ENCODE assay signal across 8 cellular contexts in the genomic region with DNA sequence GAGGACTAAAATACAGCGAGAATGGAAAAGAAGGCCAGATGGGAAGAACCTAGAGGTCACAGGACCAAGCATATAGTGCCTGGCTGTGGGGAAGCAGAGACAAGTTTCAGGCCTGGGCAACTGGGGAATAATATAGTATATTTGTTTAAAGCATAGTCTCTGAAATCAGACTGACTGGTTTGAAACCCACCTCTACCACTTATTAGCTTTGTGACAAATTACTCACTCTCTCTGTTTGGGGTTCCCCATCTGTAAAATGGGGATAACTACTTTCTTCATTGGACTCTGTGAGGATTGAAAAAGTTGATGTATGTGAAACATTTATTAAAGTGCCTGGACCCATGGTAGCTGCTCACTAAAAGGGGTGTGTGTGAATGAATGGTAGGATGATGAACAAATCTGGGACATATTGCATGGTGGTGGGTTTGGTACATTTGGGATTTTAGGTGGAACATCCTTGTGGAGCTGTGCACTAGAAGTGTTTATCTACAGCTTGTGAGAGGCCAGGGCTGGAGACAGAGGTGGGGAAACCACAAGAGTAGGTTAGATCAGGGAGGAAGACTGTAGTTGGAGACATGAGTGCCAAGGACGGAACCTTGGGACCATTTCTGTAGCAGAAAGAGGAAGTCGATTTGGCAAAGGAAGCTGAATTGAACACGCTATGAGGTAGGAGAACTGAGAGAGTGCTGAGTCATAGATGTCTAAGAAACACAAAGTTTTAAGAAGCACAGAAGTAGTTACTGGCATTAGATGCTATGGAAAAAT. TPM values are rescaled to one million over a fixed set of nuclear protein-coding genes. Genes with fewer than 3 reads are reported as not detected.
A peak's percentile ranks its signal among the peaks of the same experiment; 100 is the strongest.
DNase-seq lines count a peak whose midpoint lies in the region; ATAC-seq and TF ChIP-seq lines count a peak whose summit lies in the region.

No MANE protein-coding gene starts in this region.

- no peaks in the 10 kb centered on the region for H3K4me1 ChIP-seq in CD4-positive, CD25-positive, alpha-beta regulatory T cell (ENCODE audit: control insufficient read depth, insufficient read depth, low read length, poor library complexity, severe bottlenecking)
- H3K4me1 ChIP-seq in left lung: peaks cover 16 to 54% of the 10 kb centered on the region in 2 donors

- H3K4me3 ChIP-seq in CD4-positive, CD25-positive, alpha-beta regulatory T cell (ENCODE audit: low read depth, low read length): no peak overlapping the region
- no peak overlapping the region for H3K4me3 ChIP-seq in left lung

- H3K36me3 ChIP-seq in CD4-positive, CD25-positive, alpha-beta regulatory T cell (ENCODE audit: control insufficient read depth, insufficient read depth, low read length): peaks cover 5% of the 10 kb centered on the region
- peaks cover 0 to 11% of the 10 kb centered on the region in 2 donors for H3K36me3 ChIP-seq in left lung

- no peak overlapping the region for H3K27ac ChIP-seq in CD4-positive, CD25-positive, alpha-beta regulatory T cell (ENCODE audit: insufficient read depth, low read length, poor library complexity, severe bottlenecking)
- peak overlapping the region; percentile 29 to 81 for H3K27ac ChIP-seq in left lung

- peak in 1 of 2 donors; percentile 52 for ATAC-seq in CD4-positive, CD25-positive, alpha-beta regulatory T cell (ENCODE audit: low read depth in 2 of 2)
- peak; percentile 33 for ATAC-seq in GM19468 (IDR thresholded peaks at IDR 0.05; ENCODE audit: extremely low read depth, unreplicated experiment)
- peak; percentile 82 for ATAC-seq in HG03521 (IDR thresholded peaks at IDR 0.05; ENCODE audit: unreplicated experiment)
- ATAC-seq in left lung: peak; percentile 61
- no peak for ATAC-seq in GM18505 (IDR thresholded peaks at IDR 0.05; ENCODE audit: unreplicated experiment)

- TF ChIP-seq CTCF in left lung (IDR thresholded peaks at IDR 0.05): no peak

- H3K4me3 Mint-ChIP-seq in CD4-positive, CD25-positive, alpha-beta regulatory T cell: peak overlapping the region in 1 of 4 donors; percentile 1
- H3K4me3 Mint-ChIP-seq in activated T-helper 2 cell treated with anti-CD3 and anti-CD28 coated beads, Interferon-gamma antibody, Interleukin-2, Interleukin-4, amounts not matched to agents 10 μg/mL and 5 μg/mL and 100 μg/mL, durations not matched to agents 14 hours and 24 hours and 36 hours (ENCODE audit: low read depth): no peak overlapping the region

- no peaks in the 10 kb centered on the region for H3K9me3 ChIP-seq in CD4-positive, CD25-positive, alpha-beta regulatory T cell (ENCODE audit: control insufficient read depth in 2 of 2, low read length in 2 of 2)
- no peaks in the 10 kb centered on the region for H3K9me3 ChIP-seq in left lung

- DNase-seq in CD4-positive, CD25-positive, alpha-beta regulatory T cell: peak in 1 of 3 donors; percentile 35
- DNase-seq in activated T-helper 2 cell treated with anti-CD3 and anti-CD28 coated beads, Interferon-gamma antibody, Interleukin-2, Interleukin-4, amounts not matched to agents 10 μg/mL and 5 μg/mL and 100 μg/mL, durations not matched to agents 14 hours and 24 hours and 36 hours (ENCODE audit: low spot score): no peak
- DNase-seq in left lung: peak in 1 of 2 donors; percentile 42
- DNase-seq in effector CD8-positive, alpha-beta T cell (lab: John Stamatoyannopoulos, UW): no peak
- DNase-seq in GM19238 (ENCODE audit: insufficient read length, low spot score): no peak

- intact Hi-C loops in activated T-helper 2 cell treated with anti-CD3 and anti-CD28 coated beads, Interferon-gamma antibody, Interleukin-2, Interleukin-4, amounts not matched to agents 10 μg/mL and 5 μg/mL and 100 μg/mL, durations not matched to agents 14 hours and 24 hours and 36 hours (cut with micrococcal nuclease): no loop called here
- intact Hi-C loops in left lung (cut with DNase I): no loop called here

- no peak for TF ChIP-seq POLR2A in GM18505 (IDR thresholded peaks at IDR 0.05; ENCODE audit: borderline replicate concordance, extremely low read depth, insufficient read depth, insufficient read length)

- peak overlapping the region; percentile 4 to 57 (median 43) for H3K27ac Mint-ChIP-seq in CD4-positive, CD25-positive, alpha-beta regulatory T cell
- H3K27ac Mint-ChIP-seq in activated T-helper 2 cell treated with anti-CD3 and anti-CD28 coated beads, Interferon-gamma antibody, Interleukin-2, Interleukin-4, amounts not matched to agents 10 μg/mL and 5 μg/mL and 100 μg/mL, durations not matched to agents 14 hours and 24 hours and 36 hours: peak overlapping the region; percentile 7

- H3K27me3 ChIP-seq in CD4-positive, CD25-positive, alpha-beta regulatory T cell (ENCODE audit: control insufficient read depth, insufficient read depth, low read length): no peaks in the 10 kb centered on the region
- H3K27me3 ChIP-seq in left lung: no peaks in the 10 kb centered on the region

- peaks cover 4 to 27% (median 18%) of the 10 kb centered on the region in 4 donors for H3K4me1 Mint-ChIP-seq in CD4-positive, CD25-positive, alpha-beta regulatory T cell
- peaks cover 19% of the 10 kb centered on the region for H3K4me1 Mint-ChIP-seq in activated T-helper 2 cell treated with anti-CD3 and anti-CD28 coated beads, Interferon-gamma antibody, Interleukin-2, Interleukin-4, amounts not matched to agents 10 μg/mL and 5 μg/mL and 100 μg/mL, durations not matched to agents 14 hours and 24 hours and 36 hours (ENCODE audit: low read depth)

- H3K36me3 Mint-ChIP-seq in CD4-positive, CD25-positive, alpha-beta regulatory T cell: peaks cover 28% of the 10 kb centered on the region
- H3K36me3 Mint-ChIP-seq in activated T-helper 2 cell treated with anti-CD3 and anti-CD28 coated beads, Interferon-gamma antibody, Interleukin-2, Interleukin-4, amounts not matched to agents 10 μg/mL and 5 μg/mL and 100 μg/mL, durations not matched to agents 14 hours and 24 hours and 36 hours (ENCODE audit: low read depth): peaks cover 26% of the 10 kb centered on the region

- peaks cover 0 to 2% (median 0%) of the 10 kb centered on the region in 7 donors for H3K9me3 Mint-ChIP-seq in CD4-positive, CD25-positive, alpha-beta regulatory T cell
- H3K9me3 Mint-ChIP-seq in activated T-helper 2 cell treated with anti-CD3 and anti-CD28 coated beads, Interferon-gamma antibody, Interleukin-2, Interleukin-4, amounts not matched to agents 10 μg/mL and 5 μg/mL and 100 μg/mL, durations not matched to agents 14 hours and 24 hours and 36 hours: peaks cover 19% of the 10 kb centered on the region

- H3K27me3 Mint-ChIP-seq in CD4-positive, CD25-positive, alpha-beta regulatory T cell: no peaks in the 10 kb centered on the region
- no peaks in the 10 kb centered on the region for H3K27me3 Mint-ChIP-seq in activated T-helper 2 cell treated with anti-CD3 and anti-CD28 coated beads, Interferon-gamma antibody, Interleukin-2, Interleukin-4, amounts not matched to agents 10 μg/mL and 5 μg/mL and 100 μg/mL, durations not matched to agents 14 hours and 24 hours and 36 hours (ENCODE audit: low read depth)

RNA-seq across cellular contexts. Expression of gene SWAP70, which starts 52.6 kb away (rescaled TPM):
- total RNA-seq in CD4-positive, CD25-positive, alpha-beta regulatory T cell: 6.1 TPM
- polyA plus RNA-seq in CD4-positive, CD25-positive, alpha-beta regulatory T cell: 10 to 100 TPM; 10.6 to 16.3 (median 14.0) TPM
- total RNA-seq in activated T-helper 2 cell treated with anti-CD3 and anti-CD28 coated beads, Interferon-gamma antibody, Interleukin-2, Interleukin-4, amounts not matched to agents 10 μg/mL and 5 μg/mL and 100 μg/mL, durations not matched to agents 14 hours and 24 hours and 36 hours: 8.4 and 11.8 TPM in 2 replicates
- 10 to 100 TPM; 45.6 to 50.8 TPM for total RNA-seq in left lung
